Comparison of ENCODE assay signal across 8 cellular contexts in the genomic region with DNA sequence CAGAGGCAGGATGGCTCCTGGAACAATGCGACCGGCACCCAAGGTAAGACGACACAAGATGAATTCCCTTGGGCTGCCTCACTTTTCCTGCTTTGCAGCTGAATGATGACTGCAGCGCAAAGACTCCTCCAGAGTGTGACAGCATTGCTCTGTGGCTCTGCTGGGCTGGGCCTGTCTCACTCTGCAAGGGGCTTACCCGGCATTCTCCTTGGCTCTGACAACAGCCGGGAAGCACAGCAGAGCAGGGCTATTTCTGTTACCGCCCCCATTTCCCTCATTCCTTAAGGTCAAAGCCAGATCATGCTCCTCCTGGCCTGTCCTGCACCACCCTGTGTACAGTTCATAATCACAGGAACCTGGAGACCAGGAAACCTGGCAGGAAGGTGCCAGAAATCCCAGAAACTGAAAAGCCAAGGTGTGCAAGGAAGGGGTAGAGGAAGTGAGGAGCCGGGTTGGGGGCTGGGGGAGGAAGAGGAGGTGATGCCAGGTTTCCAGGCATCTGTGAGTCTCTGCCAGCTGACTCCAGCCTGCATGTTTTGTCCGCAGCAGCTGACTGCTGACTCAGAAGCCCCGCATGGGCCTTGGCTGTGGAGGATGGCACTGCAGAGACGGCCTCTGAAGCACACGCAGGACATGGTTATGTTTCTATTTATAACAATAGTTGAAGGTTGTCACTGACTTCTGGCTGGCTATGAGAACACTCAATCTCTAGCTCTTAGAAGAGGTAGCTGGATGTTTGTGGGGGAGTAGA.
DNase-seq lines count a peak whose midpoint lies in the region; ATAC-seq and TF ChIP-seq lines count a peak whose summit lies in the region.

No MANE protein-coding gene starts in this region.

- no peak overlapping the region for H2BK20ac ChIP-seq in H9 (ENCODE audit: low read depth, low read length, poor library complexity, severe bottlenecking)

- intact Hi-C loops in Right ventricle myocardium inferior (cut with DNase I), result loop anchor here (2.0 to 5.0 kb wide), 3 partner anchors 37 to 167 kb away; a partner anchor contains a TSS

- H3T11ph ChIP-seq in H9 (ENCODE audit: low read length), result no peak overlapping the region

- H3K9me3 ChIP-seq in H9 (ENCODE audit: control insufficient read depth, low read depth, low read length), result no peaks in the 10 kb centered on the region
- H3K9me3 ChIP-seq in trophoblast cell (ENCODE audit: insufficient read depth, low read depth, low read length), result no peaks in the 10 kb centered on the region

- H4K20me1 ChIP-seq in H9 (ENCODE audit: control insufficient read depth, insufficient read depth, insufficient read length), result no peaks in the 10 kb centered on the region

- H4K91ac ChIP-seq in H9 (ENCODE audit: insufficient read length, low read depth, low read length) (no peak overlapping the region), trophoblast cell (ENCODE audit: low read depth, low read length) (no peak overlapping the region)

- no peak overlapping the region for H3K56ac ChIP-seq in H9 (ENCODE audit: insufficient read length, low read depth, low read length)

- H3K27ac Mint-ChIP-seq in H9, result peak overlapping the region in 2 of 3 experiments; percentile 60 to 80; a peak in 5 of 7 replicates
- peak overlapping the region; percentile 17 for H3K27ac Mint-ChIP-seq in activated T-helper 17 cell treated with anti-CD3 and anti-CD28 coated beads, Interleukin-2, amount 50 U/mL, for 72 hours

- H2BK12ac ChIP-seq in H9 (ENCODE audit: insufficient read length, low read depth, low read length) (no peak overlapping the region), trophoblast cell (ENCODE audit: low read length) (no peak overlapping the region)

- H3K27me3 ChIP-seq in H9 (ENCODE audit: insufficient read depth, low read length), result no peaks in the 10 kb centered on the region
- H3K27me3 ChIP-seq in trophoblast cell (ENCODE audit: insufficient read depth, low read length), result no peaks in the 10 kb centered on the region

- H4K12ac ChIP-seq in trophoblast cell (ENCODE audit: low read depth, low read length), result no peak overlapping the region

- no peaks in the 10 kb centered on the region for H3K27me3 Mint-ChIP-seq in H9 (ENCODE audit: low read depth)
- no peaks in the 10 kb centered on the region for H3K27me3 Mint-ChIP-seq in activated T-helper 17 cell treated with anti-CD3 and anti-CD28 coated beads, Interleukin-2, amount 50 U/mL, for 72 hours

- DNase-seq in H9 (peak; percentile 80), Right ventricle myocardium inferior (ENCODE audit: missing footprints) (peak; percentile 82), trophoblast cell (peak; percentile 96), CD1c-positive myeloid dendritic cell (ENCODE audit: extremely low spot score) (no peak), DMS153 (lab: John Stamatoyannopoulos, UW) (no peak)

- H3K4me3 Mint-ChIP-seq in H9, result no peak overlapping the region
- no peak overlapping the region for H3K4me3 Mint-ChIP-seq in activated T-helper 17 cell treated with anti-CD3 and anti-CD28 coated beads, Interleukin-2, amount 50 U/mL, for 72 hours

- H3K4me1 ChIP-seq in H9 (ENCODE audit: insufficient read depth, low read length), result peaks cover 4% of the 10 kb centered on the region; the same call in 1 of the 2 replicates
- H3K4me1 ChIP-seq in trophoblast cell (ENCODE audit: control insufficient read depth in 1 of 2, insufficient read depth in 2 of 2, low read length in 2 of 2), result peaks cover 13 to 15% of the 10 kb centered on the region in 2 experiments

- TF ChIP-seq CTCF in H9 (conservative IDR thresholded peaks at IDR 0.05), result peak; percentile 37; the same call in 2 of the 3 replicates

- H3K23me2 ChIP-seq in H9 (ENCODE audit: insufficient read length, low read depth, low read length, poor library complexity, severe bottlenecking), result no peaks in the 10 kb centered on the region

- no peak overlapping the region for H3K4me2 ChIP-seq in H9 (ENCODE audit: insufficient read depth, insufficient read length, low read length)
- peak overlapping the region; percentile 29 for H3K4me2 ChIP-seq in trophoblast cell (ENCODE audit: low read length)

- H3K36me3 Mint-ChIP-seq in H9 (ENCODE audit: insufficient read depth in 1 of 3, low read depth in 3 of 3), result peaks cover 6 to 16% (median 13%) of the 10 kb centered on the region in 3 experiments; a peak in 6 of 7 replicates
- H3K36me3 Mint-ChIP-seq in activated T-helper 17 cell treated with anti-CD3 and anti-CD28 coated beads, Interleukin-2, amount 50 U/mL, for 72 hours (ENCODE audit: low read depth), result peaks cover 19% of the 10 kb centered on the region

- H3K79me2 ChIP-seq in H9 (ENCODE audit: insufficient read depth, low read length), result peaks cover 3% of the 10 kb centered on the region; the same call in 1 of the 2 replicates
- H3K79me2 ChIP-seq in trophoblast cell (ENCODE audit: control insufficient read depth, insufficient read depth, low read length, poor library complexity), result no peaks in the 10 kb centered on the region

- no peak for ATAC-seq in activated T-helper 17 cell treated with anti-CD3 and anti-CD28 coated beads, Interleukin-2, amount 50 U/mL, for 72 hours (replicated peaks)
- peak; percentile 87 for ATAC-seq in Right ventricle myocardium inferior
- no peak for ATAC-seq in GM19463 (IDR thresholded peaks at IDR 0.05; ENCODE audit: unreplicated experiment)
- no peak for ATAC-seq in HG02840 (IDR thresholded peaks at IDR 0.05; ENCODE audit: low FRiP score, unreplicated experiment)

- peaks cover 29 to 36% of the 10 kb centered on the region in 2 experiments for H3K4me1 Mint-ChIP-seq in H9
- H3K4me1 Mint-ChIP-seq in activated T-helper 17 cell treated with anti-CD3 and anti-CD28 coated beads, Interleukin-2, amount 50 U/mL, for 72 hours, result peaks cover 8% of the 10 kb centered on the region

- H3K4me3 ChIP-seq in trophoblast cell (ENCODE audit: low read depth, low read length), result no peak overlapping the region

- no peak overlapping the region for H4K5ac ChIP-seq in H9 (ENCODE audit: insufficient read length, low read depth, low read length)

- H3K36me3 ChIP-seq in trophoblast cell (ENCODE audit: control insufficient read depth in 1 of 2, insufficient read depth in 2 of 2, low read length in 2 of 2), result peaks cover 3% of the 10 kb centered on the region in 2 experiments

- H3K9me3 Mint-ChIP-seq in H9, result no peaks in the 10 kb centered on the region
- no peaks in the 10 kb centered on the region for H3K9me3 Mint-ChIP-seq in activated T-helper 17 cell treated with anti-CD3 and anti-CD28 coated beads, Interleukin-2, amount 50 U/mL, for 72 hours

- H2BK120ac ChIP-seq in H9 (ENCODE audit: low read depth, low read length, poor library complexity, severe bottlenecking) (no peak overlapping the region), trophoblast cell (ENCODE audit: insufficient read depth, low read length, poor library complexity) (no peak overlapping the region)

- no CpG with 5 or more reads among the region's 12 CpGs for WGBS in H9 (ENCODE audit: extremely low coverage, insufficient read length, low lambda C conversion rate)
- WGBS in trophoblast cell (ENCODE audit: extremely low coverage, insufficient coverage, insufficient read length), result no CpG with 5 or more reads among the region's 12 CpGs

- no peak overlapping the region for H3K23ac ChIP-seq in H9 (ENCODE audit: insufficient read length, low read depth, low read length)
- no peak overlapping the region for H3K23ac ChIP-seq in trophoblast cell (ENCODE audit: low read length)

- H3K18ac ChIP-seq in H9 (ENCODE audit: insufficient read length, low read depth, low read length), result no peak overlapping the region
- H3K18ac ChIP-seq in trophoblast cell (ENCODE audit: low read length), result no peak overlapping the region

- no peak overlapping the region for H3K9ac ChIP-seq in H9 (ENCODE audit: extremely low read depth, insufficient read length, low read length)
- no peak overlapping the region for H3K9ac ChIP-seq in trophoblast cell (ENCODE audit: low read length)

- H3K27ac ChIP-seq in H9 (ENCODE audit: insufficient read length, low read depth, low read length), result no peak overlapping the region
- peak overlapping the region; percentile 29 for H3K27ac ChIP-seq in trophoblast cell (ENCODE audit: low read depth, low read length)

- H2BK15ac ChIP-seq in H9 (ENCODE audit: low read depth, low read length), result no peak overlapping the region

- no peaks in the 10 kb centered on the region for H3K79me1 ChIP-seq in H9 (ENCODE audit: insufficient read depth, low read depth, low read length, poor library complexity, severe bottlenecking)
- H3K79me1 ChIP-seq in trophoblast cell (ENCODE audit: low read length), result no peaks in the 10 kb centered on the region

- H3K4ac ChIP-seq in H9 (ENCODE audit: low read depth, low read length) (no peak overlapping the region), trophoblast cell (ENCODE audit: low read depth, low read length) (no peak overlapping the region)

- H3K14ac ChIP-seq in H9 (ENCODE audit: insufficient read depth, low read length) (no peak overlapping the region), trophoblast cell (ENCODE audit: low read length) (no peak overlapping the region)

- no peak overlapping the region for H2BK5ac ChIP-seq in H9 (ENCODE audit: insufficient read length, low read length)
- no peak overlapping the region for H2BK5ac ChIP-seq in trophoblast cell (ENCODE audit: low read depth, low read length, poor library complexity)

- H4K8ac ChIP-seq in H9 (replicated peaks; ENCODE audit: insufficient read length, low read depth, low read length), result no peak overlapping the region
- H4K8ac ChIP-seq in trophoblast cell (ENCODE audit: low read depth, low read length), result no peak overlapping the region

- H2AK5ac ChIP-seq in H9 (ENCODE audit: insufficient read length, low read length) (no peak overlapping the region), trophoblast cell (ENCODE audit: low read length) (no peak overlapping the region)

- H2AFZ ChIP-seq in H9 (ENCODE audit: low read length), result no peak overlapping the region
- H2AFZ ChIP-seq in trophoblast cell (ENCODE audit: insufficient read depth, low read length, poor library complexity), result no peak overlapping the region

Comparison
In these comparisons a context has a peak if more than half of its experiments do, and no peak if none do; other contexts are left out.
1. DNase-seq: peak in H9 (single experiment), Right ventricle myocardium inferior (single experiment) and trophoblast cell (2 of 2); none in CD1c-positive myeloid dendritic cell (single experiment) and DMS153 (single experiment).